Comparison of ENCODE assay signal across 8 cellular contexts in the genomic region with DNA sequence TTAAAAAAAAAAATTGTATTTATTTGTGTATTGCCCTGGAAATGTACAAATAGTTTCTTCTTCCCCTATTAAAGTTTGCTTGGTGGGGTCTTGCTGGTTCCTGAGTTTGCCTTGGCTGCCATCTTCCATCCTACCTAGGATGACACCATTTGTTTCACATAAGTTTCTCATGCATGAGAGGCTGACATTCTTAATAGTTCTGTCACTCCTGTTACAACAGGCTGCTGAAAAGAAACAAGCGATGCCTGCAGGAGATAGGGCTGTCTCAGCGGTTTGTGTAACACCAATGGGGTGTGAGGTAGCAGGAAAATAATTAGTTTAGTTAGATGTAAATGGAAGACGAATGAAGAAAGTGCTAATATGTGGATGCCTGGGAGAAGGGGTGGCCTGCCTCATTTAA.
"Had no signal": no experiment of that assay in that cellular context is flagged by ENCODE, and none has a peak within 500 bp of the region (broad histone marks: within the 10 kb centered on the region; RNA-seq: fewer than 3 reads in every experiment).

No MANE protein-coding gene starts in this region.

- H3K4me3 ChIP-seq: K562 had no signal

- FAIRE-seq: HepG2, HTR-8/SVneo, K562 had no signal

- H3K4me3 Mint-ChIP-seq: IgD-negative memory B cell had no signal

- H3K36me3 Mint-ChIP-seq: IgD-negative memory B cell had no signal

- H3K4me1 Mint-ChIP-seq: IgD-negative memory B cell had no signal

- DNase-seq: IMR-90, KBM-7, KG1 had no signal

- H3K27ac ChIP-seq: HL-60 had no signal

- H3K27ac Mint-ChIP-seq: IgD-negative memory B cell had no signal

- H3K27me3 Mint-ChIP-seq: IgD-negative memory B cell had no signal

- ATAC-seq: HepG2, K562 had no signal
